Comparison of ENCODE assay signal across 18 cellular contexts in the genomic region with DNA sequence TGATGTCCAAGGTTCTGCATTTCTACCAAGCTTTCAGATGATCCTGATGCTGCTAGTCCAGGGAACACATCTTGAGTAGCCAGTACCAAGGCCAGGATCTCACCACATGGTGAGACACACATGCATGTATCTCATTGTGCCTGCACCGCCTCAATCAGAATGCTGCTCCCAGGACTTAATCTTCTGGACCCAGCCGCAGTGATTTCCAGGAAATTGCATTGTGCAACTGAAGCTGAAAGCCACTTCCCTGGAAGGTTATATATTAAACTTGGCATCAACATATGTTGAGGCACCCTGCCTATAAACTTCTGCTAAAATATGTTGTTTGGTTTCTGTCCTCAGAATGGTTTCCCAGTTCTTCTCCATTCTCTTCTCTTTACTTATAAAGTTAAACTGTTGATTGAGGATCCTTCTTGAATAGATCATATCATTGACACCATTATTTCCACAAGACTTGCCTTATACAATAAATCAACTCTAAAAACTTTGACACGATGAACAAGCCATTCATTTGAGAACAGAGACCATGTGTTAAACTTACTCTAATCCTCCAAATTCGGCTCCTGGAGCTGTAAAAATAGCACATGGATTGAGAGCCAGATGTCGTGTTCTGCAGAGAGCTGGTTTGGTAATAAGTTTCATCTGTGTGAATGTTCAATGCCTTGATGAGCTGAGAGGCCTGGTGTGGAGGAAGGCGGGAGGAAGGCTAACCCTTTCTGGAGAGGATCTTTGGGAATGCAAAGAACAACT.
"Had no signal": no experiment of that assay in that cellular context is flagged by ENCODE, and none has a peak within 500 bp of the region (broad histone marks: within the 10 kb centered on the region; RNA-seq: fewer than 3 reads in every experiment).

No MANE protein-coding gene starts in this region.

- ATAC-seq: activated CD8-positive, alpha-beta memory T cell treated with anti-CD3 and anti-CD28 coated beads, Interleukin-2, amount 10 ng/mL, durations not matched to agents 7 days and 5 days; activated T-helper 17 cell treated with anti-CD3 and anti-CD28 coated beads, Interleukin-2, amount 50 U/mL, for 72 hours; foreskin keratinocyte; mucosa of descending colon had no signal

- H3K4me3 ChIP-seq: mucosa of descending colon, prostate gland, right atrium auricular region, vagina had no signal

- DNase-seq: activated B cell treated with CpG ODN at 0.5 μM for 24 hours; activated CD4-positive, alpha-beta memory T cell treated with anti-CD3 and anti-CD28 coated beads, Interleukin-2, amount 10 ng/mL, durations not matched to agents 7 days and 5 days; activated CD4-positive, alpha-beta T cell treated with anti-CD3 and anti-CD28 coated beads for 4 hours; activated CD8-positive, alpha-beta memory T cell treated with anti-CD3 and anti-CD28 coated beads, Interleukin-2, amount 10 ng/mL, durations not matched to agents 7 days and 5 days; activated naive CD4-positive, alpha-beta T cell; activated naive CD8-positive, alpha-beta T cell treated with anti-CD3 and anti-CD28 coated beads, Interleukin-2, amount 10 ng/mL, durations not matched to agents 7 days and 5 days; caudate nucleus; foreskin keratinocyte; hypothalamus; kidney; mucosa of descending colon; naive B cell; stimulated activated CD4-positive, alpha-beta T cell treated with anti-CD3 and anti-CD28 coated beads, Interleukin-2, amount 100 ng/mL, for 24 hours; trophoblast cell had no signal

- H3K9me3 ChIP-seq: mucosa of descending colon, prostate gland, vagina had no signal

- H3K27ac ChIP-seq: foreskin keratinocyte, prostate gland, right atrium auricular region, vagina had no signal

- H3K27me3 ChIP-seq: foreskin keratinocyte, right atrium auricular region, vagina had no signal

- H3K4me1 ChIP-seq: foreskin keratinocyte, prostate gland, right atrium auricular region, vagina had no signal

- H3K36me3 ChIP-seq: prostate gland, right atrium auricular region, vagina had no signal
